In genomic region chr6:142839686-142840040, GRCh38 we compare ENCODE assay signal across 14 cellular contexts.
A peak's percentile ranks its signal among the peaks of the same experiment; 100 is the strongest.
DNase-seq lines count a peak whose midpoint lies in the region; TF ChIP-seq lines count a peak whose summit lies in the region.
"Had no signal": no experiment of that assay in that cellular context is flagged by ENCODE, and none has a peak within 500 bp of the region (broad histone marks: within the 10 kb centered on the region; RNA-seq: fewer than 3 reads in every experiment).

No MANE protein-coding gene starts in this region.

- peaks cover 4% of the 10 kb centered on the region for H3K36me3 ChIP-seq in OCI-LY1 (ENCODE audit: insufficient read depth, low read length)
- H3K36me3 ChIP-seq in brain microvascular endothelial cell (replicated peaks) = no peaks in the 10 kb centered on the region
- no peaks in the 10 kb centered on the region for H3K36me3 ChIP-seq in trophoblast cell (ENCODE audit: control insufficient read depth in 1 of 2, insufficient read depth in 2 of 2, low read length in 2 of 2)
- no peaks in the 10 kb centered on the region for H3K36me3 ChIP-seq in esophagus muscularis mucosa
- H3K36me3 ChIP-seq in MM.1S (replicated peaks; ENCODE audit: insufficient read depth, low read length) = no peaks in the 10 kb centered on the region
- H3K36me3 ChIP-seq: gastroesophageal sphincter, SJSA1 had no signal

- peaks cover 10% of the 10 kb centered on the region for H3K79me2 ChIP-seq in OCI-LY1 (ENCODE audit: insufficient read depth, low read length)
- no peaks in the 10 kb centered on the region for H3K79me2 ChIP-seq in trophoblast cell (ENCODE audit: control insufficient read depth, insufficient read depth, low read length, poor library complexity)
- H3K79me2 ChIP-seq in MM.1S (ENCODE audit: low read length) = peaks cover 11% of the 10 kb centered on the region

- DNase-seq in activated CD4-positive, alpha-beta memory T cell treated with anti-CD3 and anti-CD28 coated beads for 36 hours = no peak
- no peak for DNase-seq in activated CD4-positive, alpha-beta memory T cell treated with anti-CD3 and anti-CD28 coated beads, Interleukin-2, amount 10 ng/mL, durations not matched to agents 7 days and 5 days
- no peak for DNase-seq in brain microvascular endothelial cell
- DNase-seq in trophoblast cell = no peak
- DNase-seq in esophagus muscularis mucosa (ENCODE audit: extremely low spot score) = no peak
- DNase-seq in MM.1S = no peak
- DNase-seq in NCI-H1694 treated with DMSO at 0.1 percent for 48 hours (lab: John Stamatoyannopoulos, UW) = no peak
- DNase-seq: DND-41, left colon, NCI-H526 treated with DMSO at 0.1 percent for 48 hours had no signal

- WGBS in trophoblast cell (ENCODE audit: extremely low coverage, insufficient coverage, insufficient read length) = no CpG with 5 or more reads among the region's 2 CpGs
- 88% methylated on average over 2 of the region's 2 CpGs for WGBS in esophagus muscularis mucosa

- peaks cover 4% of the 10 kb centered on the region for H3K79me1 ChIP-seq in trophoblast cell (ENCODE audit: low read length)

- H3K9me2 ChIP-seq in OCI-LY1 (ENCODE audit: low read depth, low read length) (no peaks in the 10 kb centered on the region), MM.1S (replicated peaks; ENCODE audit: insufficient read depth, low read length) (no peaks in the 10 kb centered on the region)

- peaks cover 8% of the 10 kb centered on the region for H3K36me3 Mint-ChIP-seq in activated CD4-positive, alpha-beta memory T cell treated with anti-CD3 and anti-CD28 coated beads for 36 hours
- peaks cover 12% of the 10 kb centered on the region for H3K36me3 Mint-ChIP-seq in activated CD4-positive, alpha-beta memory T cell treated with anti-CD3 and anti-CD28 coated beads, Interleukin-2, amount 10 ng/mL, durations not matched to agents 7 days and 5 days (ENCODE audit: low read depth)

- H4K12ac ChIP-seq in trophoblast cell (ENCODE audit: low read depth, low read length) = no peak overlapping the region

- no peaks in the 10 kb centered on the region for H3K27me3 Mint-ChIP-seq in activated CD4-positive, alpha-beta memory T cell treated with anti-CD3 and anti-CD28 coated beads for 36 hours
- no peaks in the 10 kb centered on the region for H3K27me3 Mint-ChIP-seq in activated CD4-positive, alpha-beta memory T cell treated with anti-CD3 and anti-CD28 coated beads, Interleukin-2, amount 10 ng/mL, durations not matched to agents 7 days and 5 days
- H3K27me3 Mint-ChIP-seq: dendritic cell treated with granulocyte-macrophage colony-stimulating factor and Interleukin-4, amounts not matched to agents 40 ng/mL and 50 ng/mL, for 4 days had no signal

- H3K23ac ChIP-seq in trophoblast cell (ENCODE audit: low read length) = no peak overlapping the region

- H3K9ac ChIP-seq in OCI-LY1 (ENCODE audit: low read length) (no peak overlapping the region), trophoblast cell (ENCODE audit: low read length) (no peak overlapping the region), MM.1S (ENCODE audit: low read length) (no peak overlapping the region)

- TF ChIP-seq POLR2A in esophagus muscularis mucosa (IDR thresholded peaks at IDR 0.05; ENCODE audit: low read depth) = no peak

- H3K4me2 ChIP-seq in OCI-LY1 (ENCODE audit: low read length) (peak overlapping the region; percentile 17; the same call in 1 of the 2 replicates), trophoblast cell (ENCODE audit: low read length) (no peak overlapping the region), MM.1S (ENCODE audit: low read depth, low read length) (no peak overlapping the region)

- POLR2A ChIA-PET in activated CD4-positive, alpha-beta memory T cell treated with anti-CD3 and anti-CD28 coated beads for 36 hours (lab: Charles Lee) = interaction anchor here (0.7 to 1.2 kb wide), 3 partner anchors 14 to 106 kb away, joined by 3 to 4 read pairs (median 3); partner anchors contain the start of gene HIVEP2
- POLR2A ChIA-PET in activated CD4-positive, alpha-beta memory T cell treated with anti-CD3 and anti-CD28 coated beads, Interleukin-2, amount 10 ng/mL, durations not matched to agents 7 days and 5 days (lab: Charles Lee) = interaction anchor here (0.8 to 13.2 kb wide), 7 partner anchors 10 to 106 kb away, joined by 3 to 202 read pairs (median 7); partner anchors contain the start of gene HIVEP2

- H3K4ac ChIP-seq in trophoblast cell (ENCODE audit: low read depth, low read length) = no peak overlapping the region

- in situ Hi-C loops in brain microvascular endothelial cell (cut with HindIII; ENCODE audit: low pct_ligation_motif_present, low sequenced_read_pairs) = no loop called here

- no peak overlapping the region for H2AFZ ChIP-seq in OCI-LY1 (ENCODE audit: low read length)
- no peak overlapping the region for H2AFZ ChIP-seq in trophoblast cell (ENCODE audit: insufficient read depth, low read length, poor library complexity)
- no peak overlapping the region for H2AFZ ChIP-seq in MM.1S (ENCODE audit: low read length)

- H3K4me3 ChIP-seq in OCI-LY1 (ENCODE audit: low read depth, low read length, poor library complexity, severe bottlenecking) (no peak overlapping the region), brain microvascular endothelial cell (ENCODE audit: low read depth, low read length) (no peak overlapping the region), trophoblast cell (ENCODE audit: low read depth, low read length) (no peak overlapping the region), esophagus muscularis mucosa (no peak overlapping the region), MM.1S (ENCODE audit: low read length) (no peak overlapping the region)
- H3K4me3 ChIP-seq: gastroesophageal sphincter, SJSA1 had no signal

- H4K91ac ChIP-seq in trophoblast cell (ENCODE audit: low read depth, low read length) = no peak overlapping the region

- intact Hi-C loops in activated CD4-positive, alpha-beta memory T cell treated with anti-CD3 and anti-CD28 coated beads for 36 hours (cut with micrococcal nuclease) = loop anchor here (5.0 kb wide), 1 partner anchor 67 kb away; no protein-coding TSS in a partner anchor
- intact Hi-C loops in esophagus muscularis mucosa (cut with DNase I) = no loop called here

- H3K4me1 ChIP-seq in OCI-LY1 (ENCODE audit: insufficient read depth, low read length, severe bottlenecking) = peaks cover 46% of the 10 kb centered on the region
- peaks cover 0 to 8% of the 10 kb centered on the region in 2 experiments for H3K4me1 ChIP-seq in trophoblast cell (ENCODE audit: control insufficient read depth in 1 of 2, insufficient read depth in 2 of 2, low read length in 2 of 2)
- H3K4me1 ChIP-seq in esophagus muscularis mucosa = peaks cover 20 to 34% (median 33%) of the 10 kb centered on the region in 4 donors
- peaks cover 4% of the 10 kb centered on the region for H3K4me1 ChIP-seq in MM.1S (ENCODE audit: low read length)

- H3K4me3 Mint-ChIP-seq in activated CD4-positive, alpha-beta memory T cell treated with anti-CD3 and anti-CD28 coated beads for 36 hours = peak overlapping the region; percentile 31
- H3K4me3 Mint-ChIP-seq in activated CD4-positive, alpha-beta memory T cell treated with anti-CD3 and anti-CD28 coated beads, Interleukin-2, amount 10 ng/mL, durations not matched to agents 7 days and 5 days = no peak overlapping the region
- H3K4me3 Mint-ChIP-seq: dendritic cell treated with granulocyte-macrophage colony-stimulating factor and Interleukin-4, amounts not matched to agents 40 ng/mL and 50 ng/mL, for 4 days had no signal

- no peak overlapping the region for H2BK5ac ChIP-seq in trophoblast cell (ENCODE audit: low read depth, low read length, poor library complexity)

- CTCF ChIA-PET in activated CD4-positive, alpha-beta memory T cell treated with anti-CD3 and anti-CD28 coated beads for 36 hours (lab: Charles Lee) = interaction anchor here (0.7 to 1.3 kb wide), 8 partner anchors 10 to 273 kb away, joined by 3 to 5 read pairs (median 3); no protein-coding TSS in a partner anchor
- CTCF ChIA-PET in activated CD4-positive, alpha-beta memory T cell treated with anti-CD3 and anti-CD28 coated beads, Interleukin-2, amount 10 ng/mL, durations not matched to agents 7 days and 5 days (lab: Charles Lee) = interaction anchor here (1.0 to 1.6 kb wide), 3 partner anchors 16 to 97 kb away, joined by 3 to 6 read pairs (median 3); no protein-coding TSS in a partner anchor

- peak overlapping the region; percentile 10 for H2BK12ac ChIP-seq in trophoblast cell (ENCODE audit: low read length)

- H4K20me1 ChIP-seq in OCI-LY1 (ENCODE audit: insufficient read depth, low read length) = no peaks in the 10 kb centered on the region
- no peaks in the 10 kb centered on the region for H4K20me1 ChIP-seq in MM.1S (ENCODE audit: insufficient read depth, low read length)

- no peak overlapping the region for H3K18ac ChIP-seq in trophoblast cell (ENCODE audit: low read length)

- H3K27me3 ChIP-seq in OCI-LY1 (ENCODE audit: insufficient read depth, low read length) (no peaks in the 10 kb centered on the region), brain microvascular endothelial cell (replicated peaks) (no peaks in the 10 kb centered on the region), trophoblast cell (ENCODE audit: insufficient read depth, low read length) (no peaks in the 10 kb centered on the region), esophagus muscularis mucosa (no peaks in the 10 kb centered on the region), MM.1S (replicated peaks; ENCODE audit: insufficient read depth, low read length) (no peaks in the 10 kb centered on the region)
- H3K27me3 ChIP-seq: gastroesophageal sphincter, SJSA1 had no signal

- no peak overlapping the region for H2AK5ac ChIP-seq in trophoblast cell (ENCODE audit: low read length)

- H3K4me1 Mint-ChIP-seq in activated CD4-positive, alpha-beta memory T cell treated with anti-CD3 and anti-CD28 coated beads for 36 hours (ENCODE audit: low read depth) = peaks cover 88% of the 10 kb centered on the region
- H3K4me1 Mint-ChIP-seq in activated CD4-positive, alpha-beta memory T cell treated with anti-CD3 and anti-CD28 coated beads, Interleukin-2, amount 10 ng/mL, durations not matched to agents 7 days and 5 days = peaks cover 66% of the 10 kb centered on the region

- H3K27ac ChIP-seq in OCI-LY1 (ENCODE audit: low read depth, low read length, poor library complexity, severe bottlenecking) (no peak overlapping the region), brain microvascular endothelial cell (peak overlapping the region; percentile 4), trophoblast cell (ENCODE audit: low read depth, low read length) (no peak overlapping the region), esophagus muscularis mucosa (replicated peaks in 1 of 4) (no peak overlapping the region), MM.1S (ENCODE audit: low read length) (no peak overlapping the region)
- H3K27ac ChIP-seq: gastroesophageal sphincter, SJSA1 had no signal

- H3K27ac Mint-ChIP-seq in activated CD4-positive, alpha-beta memory T cell treated with anti-CD3 and anti-CD28 coated beads for 36 hours = peak overlapping the region; percentile 79
- no peak overlapping the region for H3K27ac Mint-ChIP-seq in activated CD4-positive, alpha-beta memory T cell treated with anti-CD3 and anti-CD28 coated beads, Interleukin-2, amount 10 ng/mL, durations not matched to agents 7 days and 5 days
- H3K27ac Mint-ChIP-seq: dendritic cell treated with granulocyte-macrophage colony-stimulating factor and Interleukin-4, amounts not matched to agents 40 ng/mL and 50 ng/mL, for 4 days had no signal

- no peak overlapping the region for H4K8ac ChIP-seq in trophoblast cell (ENCODE audit: low read depth, low read length)

- no peak overlapping the region for H3K14ac ChIP-seq in trophoblast cell (ENCODE audit: low read length)

- H3F3A ChIP-seq in OCI-LY1 (ENCODE audit: insufficient read depth, low read length) (no peaks in the 10 kb centered on the region), MM.1S (ENCODE audit: insufficient read depth, low read length) (peaks cover 26% of the 10 kb centered on the region)

- TF ChIP-seq EP300 in esophagus muscularis mucosa (IDR thresholded peaks at IDR 0.05) = no peak

- H3K9me3 Mint-ChIP-seq in activated CD4-positive, alpha-beta memory T cell treated with anti-CD3 and anti-CD28 coated beads for 36 hours = no peaks in the 10 kb centered on the region
- no peaks in the 10 kb centered on the region for H3K9me3 Mint-ChIP-seq in activated CD4-positive, alpha-beta memory T cell treated with anti-CD3 and anti-CD28 coated beads, Interleukin-2, amount 10 ng/mL, durations not matched to agents 7 days and 5 days
- H3K9me3 Mint-ChIP-seq: dendritic cell treated with granulocyte-macrophage colony-stimulating factor and Interleukin-4, amounts not matched to agents 40 ng/mL and 50 ng/mL, for 4 days had no signal

- TF ChIP-seq CTCF in OCI-LY1 (IDR thresholded peaks at IDR 0.05; ENCODE audit: low read length) (no peak), brain microvascular endothelial cell (IDR thresholded peaks at IDR 0.05; ENCODE audit: low read depth, low read length, missing control alignments) (no peak), esophagus muscularis mucosa (IDR thresholded peaks at IDR 0.05) (no peak), MM.1S (IDR thresholded peaks at IDR 0.05; ENCODE audit: low read length) (no peak)

- H2BK120ac ChIP-seq in trophoblast cell (ENCODE audit: insufficient read depth, low read length, poor library complexity) = no peak overlapping the region

- H3K9me3 ChIP-seq in OCI-LY1 (ENCODE audit: low read length) (no peaks in the 10 kb centered on the region; the same call in 1 of the 2 replicates), trophoblast cell (ENCODE audit: insufficient read depth, low read depth, low read length) (no peaks in the 10 kb centered on the region), esophagus muscularis mucosa (no peaks in the 10 kb centered on the region), MM.1S (replicated peaks; ENCODE audit: insufficient read depth, low read length) (no peaks in the 10 kb centered on the region)
- H3K9me3 ChIP-seq: gastroesophageal sphincter, SJSA1 had no signal
